ENCODE assay signal across 9 cellular contexts in the genomic region with DNA sequence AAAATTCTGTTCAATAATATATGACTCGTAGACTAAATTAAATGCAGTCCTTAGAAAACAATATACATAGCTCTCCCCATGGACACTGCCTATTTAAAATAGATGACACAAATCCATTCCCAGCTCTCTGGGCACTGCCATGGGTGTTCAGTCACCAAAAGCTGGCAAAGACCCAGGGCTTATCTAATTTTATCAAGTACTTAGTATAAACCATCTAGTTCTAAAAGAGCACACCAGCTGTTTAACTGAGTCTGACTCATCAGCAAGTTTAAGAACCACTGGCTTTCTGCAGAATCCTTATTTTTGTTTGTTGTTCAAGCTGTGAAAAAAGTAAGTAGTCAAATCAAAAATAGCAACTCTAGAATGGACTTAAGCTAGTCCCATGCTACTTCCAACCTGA.
DNase-seq lines count a peak whose midpoint lies in the region; ATAC-seq and TF ChIP-seq lines count a peak whose summit lies in the region.
"Had no signal": no experiment of that assay in that cellular context is flagged by ENCODE, and none has a peak within 500 bp of the region (broad histone marks: within the 10 kb centered on the region; RNA-seq: fewer than 3 reads in every experiment).

No MANE protein-coding gene starts in this region.

- peaks cover 4% of the 10 kb centered on the region for H3K4me1 ChIP-seq in A673 (ENCODE audit: insufficient read depth, low read length, poor library complexity, severe bottlenecking)
- peaks cover 9% of the 10 kb centered on the region; the same call in 1 of the 2 replicates for H3K4me1 ChIP-seq in GM23248 (ENCODE audit: insufficient read depth)
- H3K4me1 ChIP-seq in CD8-positive, alpha-beta T cell (ENCODE audit: insufficient read depth, low read length): no peaks in the 10 kb centered on the region

- ATAC-seq in HG02973 (IDR thresholded peaks at IDR 0.05; ENCODE audit: unreplicated experiment): no peak
- ATAC-seq in CD8-positive, alpha-beta T cell: no peak
- no peak for ATAC-seq in activated T-helper 17 cell treated with anti-CD3 and anti-CD28 coated beads, Interleukin-2, amount 50 U/mL, for 72 hours (replicated peaks)

- H3K9me3 ChIP-seq in A673 (ENCODE audit: low read depth, low read length, poor library complexity, severe bottlenecking): peaks cover 7% of the 10 kb centered on the region
- no peaks in the 10 kb centered on the region for H3K9me3 ChIP-seq in GM23248 (ENCODE audit: low read depth)
- H3K9me3 ChIP-seq in CD8-positive, alpha-beta T cell (ENCODE audit: low read length): no peaks in the 10 kb centered on the region

- no peaks in the 10 kb centered on the region for H4K20me1 ChIP-seq in GM23248 (ENCODE audit: insufficient read depth)

- 67 to 70% methylated on average over 1 of the region's 1 CpG for WGBS in GM23248 (ENCODE audit: low coverage in 1 of 2, low lambda C conversion rate in 2 of 2, missing lambda C conversion rate in 2 of 2), 2 experiments

- POLR2A ChIA-PET in A673 (lab: Charles Lee; ENCODE audit: low non-redundant PET): interaction anchor here (0.6 kb wide), 1 partner anchor 12 kb away, joined by 3 read pairs; no protein-coding TSS in a partner anchor
- POLR2A ChIA-PET in CD8-positive, alpha-beta T cell (lab: Charles Lee): no interaction called here

- H3K36me3 Mint-ChIP-seq in CD8-positive, alpha-beta T cell: peaks cover 91% of the 10 kb centered on the region
- H3K36me3 Mint-ChIP-seq in activated T-helper 17 cell treated with anti-CD3 and anti-CD28 coated beads, Interleukin-2, amount 50 U/mL, for 72 hours (ENCODE audit: low read depth): peaks cover 97% of the 10 kb centered on the region

- H3K9me2 ChIP-seq in GM23248 (ENCODE audit: insufficient read depth): no peaks in the 10 kb centered on the region

- no peak overlapping the region for H3K27ac Mint-ChIP-seq in CD8-positive, alpha-beta T cell
- no peak overlapping the region for H3K27ac Mint-ChIP-seq in activated T-helper 17 cell treated with anti-CD3 and anti-CD28 coated beads, Interleukin-2, amount 50 U/mL, for 72 hours

- H3K4me3 ChIP-seq in A673 (ENCODE audit: low read depth, low read length, poor library complexity, severe bottlenecking) (no peak overlapping the region), GM23248 (no peak overlapping the region)
- no peak overlapping the region for H3K4me3 ChIP-seq in CD8-positive, alpha-beta T cell (ENCODE audit: low read depth, low read length)

- H3K4me1 Mint-ChIP-seq in CD8-positive, alpha-beta T cell (ENCODE audit: low read depth): no peaks in the 10 kb centered on the region
- H3K4me1 Mint-ChIP-seq in activated T-helper 17 cell treated with anti-CD3 and anti-CD28 coated beads, Interleukin-2, amount 50 U/mL, for 72 hours: no peaks in the 10 kb centered on the region

- no peaks in the 10 kb centered on the region for H3K27me3 Mint-ChIP-seq in CD8-positive, alpha-beta T cell (ENCODE audit: low read depth)
- H3K27me3 Mint-ChIP-seq in activated T-helper 17 cell treated with anti-CD3 and anti-CD28 coated beads, Interleukin-2, amount 50 U/mL, for 72 hours: no peaks in the 10 kb centered on the region

- BruUV-seq in A673 (replicated peaks; lab: Mats Ljungman, UMichigan): no TSS peak

- DNase-seq in A673 (ENCODE audit: low spot score) (peak; percentile 88), GM23248 (peak; percentile 68), astrocyte of the hippocampus (ENCODE audit: low read depth, low spot score) (peak; percentile 64), kidney tubule cell (ENCODE audit: low spot score) (peak; percentile 33), GM19240 (ENCODE audit: insufficient read length, low spot score) (no peak)
- no peak for DNase-seq in CD8-positive, alpha-beta T cell
- DNase-seq: NCI-H1930 had no signal

- peaks cover 27% of the 10 kb centered on the region for H3F3A ChIP-seq in GM23248 (ENCODE audit: insufficient read depth)

- H3K27ac ChIP-seq in A673 (ENCODE audit: low read depth, low read length, poor library complexity, severe bottlenecking): no peak overlapping the region
- no peak overlapping the region for H3K27ac ChIP-seq in GM23248
- no peak overlapping the region for H3K27ac ChIP-seq in CD8-positive, alpha-beta T cell (ENCODE audit: low read depth, low read length)

- in situ Hi-C loops in GM23248 (cut with MboI): no loop called here

- H3K27me3 ChIP-seq in A673 (replicated peaks; ENCODE audit: insufficient read depth, low read depth, low read length, poor library complexity) (no peaks in the 10 kb centered on the region), GM23248 (replicated peaks; ENCODE audit: insufficient read depth) (no peaks in the 10 kb centered on the region)
- no peaks in the 10 kb centered on the region for H3K27me3 ChIP-seq in CD8-positive, alpha-beta T cell (ENCODE audit: insufficient read depth, low read length)

- no peak overlapping the region for H3K4me2 ChIP-seq in GM23248 (ENCODE audit: unreplicated experiment)

- no peak overlapping the region for H3K4me3 Mint-ChIP-seq in CD8-positive, alpha-beta T cell
- no peak overlapping the region for H3K4me3 Mint-ChIP-seq in activated T-helper 17 cell treated with anti-CD3 and anti-CD28 coated beads, Interleukin-2, amount 50 U/mL, for 72 hours

- CTCF ChIA-PET in A673 (lab: Charles Lee): interaction anchor here (0.6 kb wide), 1 partner anchor 509 kb away, joined by 5 read pairs; no protein-coding TSS in a partner anchor
- CTCF ChIA-PET in CD8-positive, alpha-beta T cell (lab: Charles Lee): interaction anchor here (0.9 to 1.5 kb wide), 3 partner anchors 13 to 21 kb away, joined by 3 to 5 read pairs (median 3); no protein-coding TSS in a partner anchor

- peaks cover 15% of the 10 kb centered on the region for H3K9me3 Mint-ChIP-seq in CD8-positive, alpha-beta T cell
- H3K9me3 Mint-ChIP-seq in activated T-helper 17 cell treated with anti-CD3 and anti-CD28 coated beads, Interleukin-2, amount 50 U/mL, for 72 hours: peaks cover 13% of the 10 kb centered on the region

- H3K36me3 ChIP-seq in A673 (ENCODE audit: insufficient read depth, low read length, poor library complexity, severe bottlenecking) (peaks cover 39% of the 10 kb centered on the region), GM23248 (ENCODE audit: low read depth) (peaks cover 30% of the 10 kb centered on the region)
- peaks cover 26% of the 10 kb centered on the region for H3K36me3 ChIP-seq in CD8-positive, alpha-beta T cell (ENCODE audit: insufficient read depth, low read length)

- peaks cover 41% of the 10 kb centered on the region for H3K79me2 ChIP-seq in GM23248 (ENCODE audit: insufficient read depth)

- no peak overlapping the region for H3K9ac ChIP-seq in GM23248

- intact Hi-C loops in A673 (cut with micrococcal nuclease; ENCODE audit: unreplicated experiment): no loop called here
- intact Hi-C loops in CD8-positive, alpha-beta T cell (cut with DNase I, micrococcal nuclease): no loop called here

- TF ChIP-seq CTCF in A673 (conservative IDR thresholded peaks at IDR 0.05; ENCODE audit: low read depth, low read length): no peak
- TF ChIP-seq CTCF in CD8-positive, alpha-beta T cell (IDR thresholded peaks at IDR 0.05): no peak

- H2AFZ ChIP-seq in GM23248: no peak overlapping the region

Comparison
In these comparisons a context has a peak if more than half of its experiments do, and no peak if none do; other contexts are left out.
1. DNase-seq: peak in A673 (single experiment), GM23248 (single experiment), astrocyte of the hippocampus (single experiment) and kidney tubule cell (single experiment); none in GM19240 (single experiment) and CD8-positive, alpha-beta T cell (0 of 7).